13 cellular contexts compared by ENCODE assay signal in the genomic region with DNA sequence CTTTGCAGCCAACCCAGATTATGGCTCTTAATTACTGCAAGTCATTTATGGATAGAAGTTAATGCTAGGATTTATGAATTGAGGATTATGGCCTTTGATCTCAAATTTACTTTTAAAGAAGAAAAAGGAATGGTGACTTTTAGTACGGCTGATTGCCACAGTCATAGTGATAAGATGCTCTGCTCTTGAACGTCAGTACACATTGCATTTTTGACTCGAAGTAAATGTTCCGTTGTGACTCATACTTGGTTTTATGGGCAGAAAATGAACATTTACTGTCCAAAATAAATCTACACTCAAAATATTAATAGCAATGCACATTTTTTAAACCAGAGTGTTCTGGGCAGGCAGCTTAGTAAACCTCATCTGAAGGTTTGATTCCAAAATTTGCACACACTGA. TPM values are rescaled to one million over a fixed set of nuclear protein-coding genes. Genes with fewer than 3 reads are reported as not detected.
DNase-seq lines count a peak whose midpoint lies in the region; TF ChIP-seq lines count a peak whose summit lies in the region.
"Had no signal": no experiment of that assay in that cellular context is flagged by ENCODE, and none has a peak within 500 bp of the region (broad histone marks: within the 10 kb centered on the region; RNA-seq: fewer than 3 reads in every experiment).

No MANE protein-coding gene starts in this region.

- H3K4me3 Mint-ChIP-seq in HFFc6 (peak overlapping the region; percentile 96), brain (peak overlapping the region; percentile 80 to 87 (median 85))
- H3K4me3 Mint-ChIP-seq: activated B cell treated with CpG ODN at 0.5 μM for 24 hours had no signal

- H3K4me3 ChIP-seq in iPS-11a (ENCODE audit: low read depth, low read length): peak overlapping the region; percentile 10

- TF ChIP-seq CTCF in HFFc6 (IDR thresholded peaks at IDR 0.05) (no peak), brain (conservative IDR thresholded peaks at IDR 0.05) (no peak)

- in situ Hi-C loops in ACHN (cut with HindIII; ENCODE audit: low pct_ligation_motif_present, low pct_unique_long_range_greater_than_20kb, low sequenced_read_pairs): no loop called here

- no peaks in the 10 kb centered on the region for H3K27me3 Mint-ChIP-seq in HFFc6 (ENCODE audit: insufficient read depth)
- H3K27me3 Mint-ChIP-seq in brain: peaks cover 6% of the 10 kb centered on the region

- DNase-seq in HFFc6 (peak; percentile 59), superior temporal gyrus (ENCODE audit: extremely low spot score) (peak; percentile 32), T-helper 2 cell (no peak), ureter (ENCODE audit: low spot score) (no peak), anterior cingulate cortex (lab: John Stamatoyannopoulos, UW) (no peak), ACHN (no peak)
- DNase-seq: activated B cell treated with CpG ODN at 0.5 μM for 24 hours; activated T-cell treated with anti-CD3 and anti-CD28 coated beads, Interleukin-2, amount 50 U/mL, for 1 hour; central memory CD4-positive, alpha-beta T cell; NCI-H510A; SHP77 treated with DMSO at 0.1 percent for 48 hours had no signal

- H3K36me3 Mint-ChIP-seq in HFFc6 (ENCODE audit: low read depth) (peaks cover 28% of the 10 kb centered on the region), brain (no peaks in the 10 kb centered on the region)

- H3K4me1 Mint-ChIP-seq in HFFc6 (ENCODE audit: low read depth) (peaks cover 84% of the 10 kb centered on the region), brain (peaks cover 69% of the 10 kb centered on the region)
- H3K4me1 Mint-ChIP-seq: activated B cell treated with CpG ODN at 0.5 μM for 24 hours had no signal

- H3K27ac Mint-ChIP-seq in HFFc6 (peak overlapping the region; percentile 79), brain (peak overlapping the region in 3 of 5 experiments; percentile 72 to 94 (median 85))
- H3K27ac Mint-ChIP-seq: activated B cell treated with CpG ODN at 0.5 μM for 24 hours had no signal

- H3K9me3 Mint-ChIP-seq in HFFc6 (peaks cover under 1% of the 10 kb centered on the region), brain (peaks cover 0 to 3% (median under 1%) of the 10 kb centered on the region in 5 experiments)
- H3K9me3 Mint-ChIP-seq: activated B cell treated with CpG ODN at 0.5 μM for 24 hours had no signal

RNA-seq across cellular contexts. Expression of a gene that starts 0.8 kb away (rescaled TPM):
- total RNA-seq in HFFc6 (2021; fragmentation: NEBNext Ultra II Directional; extraction: Animal tissue kit (Norgen Biotek cat#: 25700)): 10 to 100 TPM; 37.3 to 98.1 (median 90.8) TPM
- polyA plus RNA-seq in brain (ENCODE audit: insufficient read depth, low read depth, low replicate concordance): 43.5 TPM
- 11.5 TPM for total RNA-seq in ureter
- total RNA-seq: activated B cell treated with CpG ODN at 0.5 μM for 24 hours had no signal

Comparison
In these comparisons a context has a peak if more than half of its experiments do, and no peak if none do; other contexts are left out.
1. DNase-seq: peak in HFFc6 (single experiment) and superior temporal gyrus (single experiment); none in T-helper 2 cell (0 of 5), ureter (single experiment), anterior cingulate cortex (0 of 58) and ACHN (single experiment).